1 cellular context compared by ENCODE assay signal in the genomic region with DNA sequence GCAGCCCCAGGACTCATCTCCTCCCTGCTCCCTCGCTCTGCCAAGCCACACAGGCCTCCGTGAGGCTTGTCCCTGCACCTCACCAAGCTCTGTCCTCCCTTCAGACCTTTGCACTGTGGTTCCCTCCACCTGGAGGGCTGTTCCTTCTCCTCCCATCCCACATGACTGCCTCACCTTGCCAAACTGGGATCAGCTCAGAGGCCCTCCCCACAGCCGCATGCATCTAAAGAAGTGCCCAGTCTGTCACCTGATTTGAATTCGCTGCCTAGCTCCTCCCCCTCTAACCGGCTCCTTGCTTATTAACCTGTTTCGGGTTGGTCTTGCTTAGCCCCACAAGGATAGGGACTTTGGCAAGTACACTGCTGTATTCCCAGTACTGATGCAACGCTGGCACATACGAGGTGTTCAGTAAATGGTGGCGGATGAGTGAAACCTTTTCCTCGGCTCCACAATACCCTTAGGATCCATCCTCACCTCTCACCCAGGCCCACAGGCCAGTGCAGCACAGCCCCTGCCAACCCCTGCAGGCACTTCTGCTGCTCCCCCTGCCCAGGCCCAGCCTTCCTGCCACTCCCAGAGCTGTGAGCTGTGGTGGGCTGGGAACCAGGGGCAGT.
TF ChIP-seq lines count a peak whose summit lies in the region.

No MANE protein-coding gene starts in this region.

TF ChIP-seq in GM12878, 131 proteins besides CTCF, POLR2A, EP300 and RAD21 (continued from another document):
- TF ChIP-seq MEF2A (IDR thresholded peaks at IDR 0.05; ENCODE audit: insufficient read depth, low read depth, low read length), result no peak
- TF ChIP-seq NBN (IDR thresholded peaks at IDR 0.05), result 0 out of 2 replicates have a peak, but pooled peaks have one; percentile 30
- no peak for TF ChIP-seq ZNF274 (IDR thresholded peaks at IDR 0.05; ENCODE audit: insufficient read depth, insufficient read length)
- TF ChIP-seq SIN3A (IDR thresholded peaks at IDR 0.05; ENCODE audit: low read depth, low read length), result 0 out of 2 replicates have a peak, but pooled peaks have one; percentile 36
- TF ChIP-seq, protein P1, sequence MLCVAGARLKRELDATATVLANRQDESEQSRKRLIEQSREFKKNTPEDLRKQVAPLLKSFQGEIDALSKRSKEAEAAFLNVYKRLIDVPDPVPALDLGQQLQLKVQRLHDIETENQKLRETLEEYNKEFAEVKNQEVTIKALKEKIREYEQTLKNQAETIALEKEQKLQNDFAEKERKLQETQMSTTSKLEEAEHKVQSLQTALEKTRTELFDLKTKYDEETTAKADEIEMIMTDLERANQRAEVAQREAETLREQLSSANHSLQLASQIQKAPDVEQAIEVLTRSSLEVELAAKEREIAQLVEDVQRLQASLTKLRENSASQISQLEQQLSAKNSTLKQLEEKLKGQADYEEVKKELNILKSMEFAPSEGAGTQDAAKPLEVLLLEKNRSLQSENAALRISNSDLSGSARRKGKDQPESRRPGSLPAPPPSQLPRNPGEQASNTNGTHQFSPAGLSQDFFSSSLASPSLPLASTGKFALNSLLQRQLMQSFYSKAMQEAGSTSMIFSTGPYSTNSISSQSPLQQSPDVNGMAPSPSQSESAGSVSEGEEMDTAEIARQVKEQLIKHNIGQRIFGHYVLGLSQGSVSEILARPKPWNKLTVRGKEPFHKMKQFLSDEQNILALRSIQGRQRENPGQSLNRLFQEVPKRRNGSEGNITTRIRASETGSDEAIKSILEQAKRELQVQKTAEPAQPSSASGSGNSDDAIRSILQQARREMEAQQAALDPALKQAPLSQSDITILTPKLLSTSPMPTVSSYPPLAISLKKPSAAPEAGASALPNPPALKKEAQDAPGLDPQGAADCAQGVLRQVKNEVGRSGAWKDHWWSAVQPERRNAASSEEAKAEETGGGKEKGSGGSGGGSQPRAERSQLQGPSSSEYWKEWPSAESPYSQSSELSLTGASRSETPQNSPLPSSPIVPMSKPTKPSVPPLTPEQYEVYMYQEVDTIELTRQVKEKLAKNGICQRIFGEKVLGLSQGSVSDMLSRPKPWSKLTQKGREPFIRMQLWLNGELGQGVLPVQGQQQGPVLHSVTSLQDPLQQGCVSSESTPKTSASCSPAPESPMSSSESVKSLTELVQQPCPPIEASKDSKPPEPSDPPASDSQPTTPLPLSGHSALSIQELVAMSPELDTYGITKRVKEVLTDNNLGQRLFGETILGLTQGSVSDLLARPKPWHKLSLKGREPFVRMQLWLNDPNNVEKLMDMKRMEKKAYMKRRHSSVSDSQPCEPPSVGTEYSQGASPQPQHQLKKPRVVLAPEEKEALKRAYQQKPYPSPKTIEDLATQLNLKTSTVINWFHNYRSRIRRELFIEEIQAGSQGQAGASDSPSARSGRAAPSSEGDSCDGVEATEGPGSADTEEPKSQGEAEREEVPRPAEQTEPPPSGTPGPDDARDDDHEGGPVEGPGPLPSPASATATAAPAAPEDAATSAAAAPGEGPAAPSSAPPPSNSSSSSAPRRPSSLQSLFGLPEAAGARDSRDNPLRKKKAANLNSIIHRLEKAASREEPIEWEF (IDR thresholded peaks at IDR 0.05; ENCODE audit: insufficient replicate concordance, low read depth, low read length), result no peak
- TF ChIP-seq, protein P2, sequence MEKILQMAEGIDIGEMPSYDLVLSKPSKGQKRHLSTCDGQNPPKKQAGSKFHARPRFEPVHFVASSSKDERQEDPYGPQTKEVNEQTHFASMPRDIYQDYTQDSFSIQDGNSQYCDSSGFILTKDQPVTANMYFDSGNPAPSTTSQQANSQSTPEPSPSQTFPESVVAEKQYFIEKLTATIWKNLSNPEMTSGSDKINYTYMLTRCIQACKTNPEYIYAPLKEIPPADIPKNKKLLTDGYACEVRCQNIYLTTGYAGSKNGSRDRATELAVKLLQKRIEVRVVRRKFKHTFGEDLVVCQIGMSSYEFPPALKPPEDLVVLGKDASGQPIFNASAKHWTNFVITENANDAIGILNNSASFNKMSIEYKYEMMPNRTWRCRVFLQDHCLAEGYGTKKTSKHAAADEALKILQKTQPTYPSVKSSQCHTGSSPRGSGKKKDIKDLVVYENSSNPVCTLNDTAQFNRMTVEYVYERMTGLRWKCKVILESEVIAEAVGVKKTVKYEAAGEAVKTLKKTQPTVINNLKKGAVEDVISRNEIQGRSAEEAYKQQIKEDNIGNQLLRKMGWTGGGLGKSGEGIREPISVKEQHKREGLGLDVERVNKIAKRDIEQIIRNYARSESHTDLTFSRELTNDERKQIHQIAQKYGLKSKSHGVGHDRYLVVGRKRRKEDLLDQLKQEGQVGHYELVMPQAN (conservative IDR thresholded peaks at IDR 0.05), result no peak
- TF ChIP-seq ZBTB11 (CRISPR knock-in tag; IDR thresholded peaks at IDR 0.05), result no peak
- no peak for TF ChIP-seq FOXM1 (IDR thresholded peaks at IDR 0.05; ENCODE audit: low read depth, low read length)
